13 cellular contexts compared by ENCODE assay signal in genomic region chr16:88013766-88014165, GRCh38.
DNase-seq lines count a peak whose midpoint lies in the region; ATAC-seq and TF ChIP-seq lines count a peak whose summit lies in the region.
"Had no signal": no experiment of that assay in that cellular context is flagged by ENCODE, and none has a peak within 500 bp of the region (broad histone marks: within the 10 kb centered on the region; RNA-seq: fewer than 3 reads in every experiment).

No MANE protein-coding gene starts in this region.

- H3K9ac ChIP-seq in IMR-90 (ENCODE audit: low read depth, low read length), result peak overlapping the region; percentile 52

- no peak overlapping the region for H3K4me3 Mint-ChIP-seq in osteocyte (ENCODE audit: unreplicated experiment)
- H3K4me3 Mint-ChIP-seq in activated CD4-positive, alpha-beta T cell treated with anti-CD3 and anti-CD28 coated beads for 36 hours, result no peak overlapping the region
- H3K4me3 Mint-ChIP-seq: mesothelial cell of epicardium had no signal

- peak overlapping the region; percentile 70 for H2BK5ac ChIP-seq in IMR-90 (ENCODE audit: low read depth, low read length, poor library complexity, severe bottlenecking)

- peak overlapping the region; percentile 38 for H3K14ac ChIP-seq in IMR-90 (replicated peaks; ENCODE audit: low read depth, low read length)

- peaks cover 23% of the 10 kb centered on the region for H3K9me1 ChIP-seq in IMR-90 (ENCODE audit: insufficient read depth, low read length)

- no peak for TF ChIP-seq CTCF in AG04450 (IDR thresholded peaks at IDR 0.05; ENCODE audit: low read depth, low read length)
- no peak for TF ChIP-seq CTCF in IMR-90 (conservative IDR thresholded peaks at IDR 0.05; ENCODE audit: low read depth, low read length)
- TF ChIP-seq CTCF in gastroesophageal sphincter (IDR thresholded peaks at IDR 0.05), result no peak
- TF ChIP-seq CTCF in osteocyte (IDR thresholded peaks at IDR 0.05), result no peak

- peak overlapping the region; percentile 84 for H3K27ac Mint-ChIP-seq in osteocyte (ENCODE audit: unreplicated experiment)
- H3K27ac Mint-ChIP-seq in activated CD4-positive, alpha-beta T cell treated with anti-CD3 and anti-CD28 coated beads for 36 hours, result no peak overlapping the region
- H3K27ac Mint-ChIP-seq: mesothelial cell of epicardium had no signal

- peak overlapping the region; percentile 78 for H2AK9ac ChIP-seq in IMR-90 (replicated peaks; ENCODE audit: low read depth, low read length, poor library complexity)

- H3K27me3 ChIP-seq in AG04450 (ENCODE audit: control insufficient read depth, insufficient read depth, low read length) (no peaks in the 10 kb centered on the region), IMR-90 (ENCODE audit: control insufficient read depth, insufficient read depth, low read length) (no peaks in the 10 kb centered on the region), gastroesophageal sphincter (no peaks in the 10 kb centered on the region)

- ATAC-seq in IMR-90 (ENCODE audit: low read depth), result no peak
- peak; percentile 17 for ATAC-seq in gastroesophageal sphincter
- no peak for ATAC-seq in HG02759 (IDR thresholded peaks at IDR 0.05; ENCODE audit: unreplicated experiment)
- no peak for ATAC-seq in activated CD4-positive, alpha-beta T cell treated with anti-CD3 and anti-CD28 coated beads for 36 hours
- ATAC-seq: Right ventricle myocardium inferior had no signal

- no peak for TF ChIP-seq EP300 in gastroesophageal sphincter (IDR thresholded peaks at IDR 0.05)

- peak overlapping the region; percentile 57 for H3K4me2 ChIP-seq in IMR-90 (ENCODE audit: low read depth, low read length)

- peaks cover 19% of the 10 kb centered on the region for H4K20me1 ChIP-seq in IMR-90 (ENCODE audit: insufficient read depth, low read length)

- H3K9me3 ChIP-seq in AG04450 (ENCODE audit: control insufficient read depth, insufficient read depth, low read length) (no peaks in the 10 kb centered on the region; the same call in 1 of the 2 replicates), IMR-90 (ENCODE audit: control insufficient read depth, insufficient read depth, low read length) (no peaks in the 10 kb centered on the region), gastroesophageal sphincter (no peaks in the 10 kb centered on the region)

- BruUV-seq in IMR-90 (replicated peaks; lab: Mats Ljungman, UMichigan), result no TSS peak

- peaks cover 23% of the 10 kb centered on the region for H3K4me1 ChIP-seq in IMR-90 (ENCODE audit: control insufficient read depth, insufficient read depth, low read length)
- peaks cover 0 to 13% (median 6%) of the 10 kb centered on the region in 3 donors for H3K4me1 ChIP-seq in gastroesophageal sphincter

- in situ Hi-C loops in IMR-90 (cut with MboI; ENCODE audit: low sequenced_read_pairs), result no loop called here

- CTCF ChIA-PET in AG04450 (lab: Charles Lee), result interaction anchor here (0.5 kb wide), 1 partner anchor 260 kb away, joined by 6 read pairs; no protein-coding TSS in a partner anchor
- CTCF ChIA-PET in IMR-90 (lab: Yijun Ruan, JAX), result interaction anchor here (1.2 kb wide), 2 partner anchors 11 to 30 kb away, joined by 3 read pairs; no protein-coding TSS in a partner anchor
- CTCF ChIA-PET in activated CD4-positive, alpha-beta T cell treated with anti-CD3 and anti-CD28 coated beads for 36 hours (lab: Charles Lee), result no interaction called here

- H3K36me3 ChIP-seq in IMR-90 (ENCODE audit: control insufficient read depth, insufficient read depth, low read length), result peaks cover 13% of the 10 kb centered on the region
- H3K36me3 ChIP-seq in gastroesophageal sphincter, result peaks cover 0 to 63% of the 10 kb centered on the region in 2 donors

- H4K91ac ChIP-seq in IMR-90 (ENCODE audit: insufficient read depth, low read depth, low read length), result peak overlapping the region; percentile 87

- H3K4ac ChIP-seq in IMR-90 (ENCODE audit: low read depth, low read length), result peak overlapping the region; percentile 96

- H4K8ac ChIP-seq in IMR-90 (ENCODE audit: low read depth in 2 of 2, low read length in 2 of 2), result peak overlapping the region; percentile 44 to 86; a peak in 3 of 4 replicates

- H3K27me3 Mint-ChIP-seq in osteocyte (ENCODE audit: unreplicated experiment), result no peaks in the 10 kb centered on the region
- H3K27me3 Mint-ChIP-seq in activated CD4-positive, alpha-beta T cell treated with anti-CD3 and anti-CD28 coated beads for 36 hours, result no peaks in the 10 kb centered on the region

- H3K79me1 ChIP-seq in IMR-90 (ENCODE audit: low read depth in 1 of 2, low read length in 2 of 2), result peaks cover 8 to 33% of the 10 kb centered on the region in 2 experiments

- H2AK5ac ChIP-seq in IMR-90 (ENCODE audit: low read depth, low read length), result peak overlapping the region; percentile 83

- WGBS in IMR-90 (ENCODE audit: extremely low coverage in 2 of 2, insufficient read length in 1 of 2), 2 experiments, result 100% methylated on average over 1 of the region's 7 CpGs; no CpG with 5 or more reads in 1 of the 2 experiments
- 79% methylated on average over 3 of the region's 7 CpGs; no CpG with 5 or more reads in 1 of the 2 donors for WGBS in gastroesophageal sphincter (ENCODE audit: low coverage in 1 of 2), 2 donors

- peak overlapping the region; percentile 45 for H2BK120ac ChIP-seq in IMR-90 (ENCODE audit: low read depth, low read length)

- TF ChIP-seq RAD21 in IMR-90 (IDR thresholded peaks at IDR 0.05; ENCODE audit: low read length), result no peak

- POLR2A ChIA-PET in AG04450 (lab: Yijun Ruan, JAX) (no interaction called here), IMR-90 (lab: Charles Lee; ENCODE audit: unreplicated experiment) (no interaction called here)
- POLR2A ChIA-PET in activated CD4-positive, alpha-beta T cell treated with anti-CD3 and anti-CD28 coated beads for 36 hours (lab: Charles Lee), result no interaction called here

- H3K4me3 ChIP-seq in AG04450 (ENCODE audit: low read depth, low read length), result no peak overlapping the region
- no peak overlapping the region for H3K4me3 ChIP-seq in IMR-90 (ENCODE audit: insufficient read depth, low read depth, low read length)
- H3K4me3 ChIP-seq in gastroesophageal sphincter, result no peak overlapping the region
- H3K4me3 ChIP-seq: skin epidermis had no signal

- H3K23ac ChIP-seq in IMR-90 (ENCODE audit: low read depth, low read length), result peak overlapping the region; percentile 41; the same call in 1 of the 2 replicates

- peak overlapping the region; percentile 77 for H2AFZ ChIP-seq in IMR-90 (replicated peaks; ENCODE audit: low read length, poor library complexity)

- no peaks in the 10 kb centered on the region for H3K9me3 Mint-ChIP-seq in osteocyte (ENCODE audit: unreplicated experiment)
- H3K9me3 Mint-ChIP-seq in activated CD4-positive, alpha-beta T cell treated with anti-CD3 and anti-CD28 coated beads for 36 hours (ENCODE audit: low read depth), result no peaks in the 10 kb centered on the region
- H3K9me3 Mint-ChIP-seq: mesothelial cell of epicardium had no signal

- peak overlapping the region; percentile 56; the same call in 2 of the 3 replicates for H2BK15ac ChIP-seq in IMR-90 (ENCODE audit: low read depth, low read length)

- H2BK20ac ChIP-seq in IMR-90 (ENCODE audit: low read depth, low read length), result peak overlapping the region; percentile 36

- H3K56ac ChIP-seq in IMR-90 (ENCODE audit: extremely low read depth, insufficient read depth, low read length), result no peak overlapping the region; the same call in 1 of the 2 replicates

- intact Hi-C loops in IMR-90 (cut with micrococcal nuclease), result loop anchor here (2.0 kb wide), 1 partner anchor 57 kb away; no protein-coding TSS in a partner anchor
- intact Hi-C loops in activated CD4-positive, alpha-beta T cell treated with anti-CD3 and anti-CD28 coated beads for 36 hours (cut with DNase I, micrococcal nuclease), result no loop called here

- peak overlapping the region; percentile 50 for H3K18ac ChIP-seq in IMR-90 (ENCODE audit: low read depth, low read length)

- dilution Hi-C loops in IMR-90 (cut with HindIII; ENCODE audit: low sequenced_read_pairs, unreplicated experiment), result no loop called here

- peaks cover 34% of the 10 kb centered on the region for H3K36me3 Mint-ChIP-seq in osteocyte (ENCODE audit: unreplicated experiment)
- peaks cover 16% of the 10 kb centered on the region for H3K36me3 Mint-ChIP-seq in activated CD4-positive, alpha-beta T cell treated with anti-CD3 and anti-CD28 coated beads for 36 hours (ENCODE audit: low read depth)

- no peak for TF ChIP-seq POLR2A in IMR-90 (IDR thresholded peaks at IDR 0.05; ENCODE audit: low read depth, low read length)
- TF ChIP-seq POLR2A in gastroesophageal sphincter (IDR thresholded peaks at IDR 0.05), result no peak

- H3K4me1 Mint-ChIP-seq in osteocyte (ENCODE audit: unreplicated experiment), result peaks cover 44% of the 10 kb centered on the region
- peaks cover 6% of the 10 kb centered on the region for H3K4me1 Mint-ChIP-seq in activated CD4-positive, alpha-beta T cell treated with anti-CD3 and anti-CD28 coated beads for 36 hours

- DNase-seq in AG04450 (ENCODE audit: low read depth, low spot score), result no peak
- no peak for DNase-seq in IMR-90
- DNase-seq in osteocyte (ENCODE audit: extremely low spot score, unreplicated experiment), result no peak
- no peak for DNase-seq in amniotic stem cell (lab: John Stamatoyannopoulos, UW)
- no peak for DNase-seq in activated CD4-positive, alpha-beta T cell treated with anti-CD3 and anti-CD28 coated beads for 36 hours
- DNase-seq in HuH-7 (ENCODE audit: low spot score), result no peak
- DNase-seq: NCI-H1092 treated with DMSO at 0.1 percent for 48 hours, NCI-H226 had no signal

- peak overlapping the region; percentile 68 for H3K27ac ChIP-seq in AG04450 (ENCODE audit: low read depth, low read length)
- H3K27ac ChIP-seq in IMR-90 (ENCODE audit: insufficient read depth, low read length), result peak overlapping the region; percentile 75
- H3K27ac ChIP-seq in gastroesophageal sphincter, result no peak overlapping the region

- H4K5ac ChIP-seq in IMR-90 (ENCODE audit: low read depth, low read length), result peak overlapping the region; percentile 31

TF ChIP-seq in IMR-90, 13 proteins besides CTCF, POLR2A, EP300 and RAD21 (continues in another document):
- TF ChIP-seq, protein P1, sequence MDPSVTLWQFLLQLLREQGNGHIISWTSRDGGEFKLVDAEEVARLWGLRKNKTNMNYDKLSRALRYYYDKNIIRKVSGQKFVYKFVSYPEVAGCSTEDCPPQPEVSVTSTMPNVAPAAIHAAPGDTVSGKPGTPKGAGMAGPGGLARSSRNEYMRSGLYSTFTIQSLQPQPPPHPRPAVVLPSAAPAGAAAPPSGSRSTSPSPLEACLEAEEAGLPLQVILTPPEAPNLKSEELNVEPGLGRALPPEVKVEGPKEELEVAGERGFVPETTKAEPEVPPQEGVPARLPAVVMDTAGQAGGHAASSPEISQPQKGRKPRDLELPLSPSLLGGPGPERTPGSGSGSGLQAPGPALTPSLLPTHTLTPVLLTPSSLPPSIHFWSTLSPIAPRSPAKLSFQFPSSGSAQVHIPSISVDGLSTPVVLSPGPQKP (IDR thresholded peaks at IDR 0.05; ENCODE audit: borderline replicate concordance, low read depth, low read length), result no peak
- no peak for TF ChIP-seq MAZ (IDR thresholded peaks at IDR 0.05; ENCODE audit: borderline replicate concordance, low read depth, low read length)
- no peak for TF ChIP-seq FOS (IDR thresholded peaks at IDR 0.05; ENCODE audit: low read depth, low read length)
- no peak for TF ChIP-seq NFE2L2 (IDR thresholded peaks at IDR 0.05; ENCODE audit: low read depth, low read length)
- TF ChIP-seq MAFK (IDR thresholded peaks at IDR 0.05; ENCODE audit: low read depth, low read length), result no peak
- TF ChIP-seq BHLHE40 (IDR thresholded peaks at IDR 0.05; ENCODE audit: low read depth, low read length), result no peak
- TF ChIP-seq RFX5 (IDR thresholded peaks at IDR 0.05; ENCODE audit: low read depth, low read length), result no peak

Comparison
In these comparisons a context has a peak if more than half of its experiments do, and no peak if none do; other contexts are left out.
1. H3K27ac ChIP-seq: peak in AG04450 (single experiment) and IMR-90 (single experiment); none in gastroesophageal sphincter (0 of 4).